In the genomic region with DNA sequence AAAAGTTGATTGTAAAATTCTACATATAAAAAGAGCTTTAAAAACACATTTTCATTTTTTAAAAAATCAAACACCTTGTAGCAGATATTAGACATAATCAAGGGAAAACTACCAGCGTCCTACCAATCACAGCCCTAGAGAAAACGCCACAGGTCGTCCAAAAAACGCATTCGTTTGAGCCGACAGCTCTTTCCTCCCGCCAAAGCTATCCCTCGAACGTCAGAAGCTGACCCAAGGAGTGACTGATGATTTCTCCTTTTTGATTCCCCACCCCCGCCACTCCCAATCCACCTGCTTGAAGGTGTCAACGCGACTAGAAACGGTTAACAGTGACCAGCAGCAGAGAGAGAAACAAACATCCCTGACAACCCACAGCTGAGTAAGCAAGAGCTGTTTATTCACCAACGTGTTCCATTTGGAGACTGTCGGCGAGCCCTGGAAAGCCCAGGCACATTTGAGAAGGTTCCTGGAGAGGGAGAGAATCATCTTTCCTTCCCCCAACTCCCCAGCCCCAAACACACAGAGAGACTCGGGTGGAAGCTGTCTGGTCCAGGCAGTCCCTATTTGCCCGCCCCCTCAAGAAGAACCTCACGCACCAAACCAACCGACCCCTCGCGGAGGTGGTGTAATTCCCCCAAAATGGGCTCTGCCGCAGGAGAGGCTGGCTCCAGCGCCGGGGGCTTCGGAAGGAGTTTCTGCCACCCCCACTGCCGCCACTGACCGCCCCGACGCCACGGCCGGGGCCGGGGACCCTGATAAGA, we compare ENCODE assay signal across 8 cellular contexts. TPM values are rescaled to one million over a fixed set of nuclear protein-coding genes. Genes with fewer than 3 reads are reported as not detected.
A peak's percentile ranks its signal among the peaks of the same experiment; 100 is the strongest.
DNase-seq lines count a peak whose midpoint lies in the region; ATAC-seq and TF ChIP-seq lines count a peak whose summit lies in the region.

No MANE protein-coding gene starts in this region.

- peak; percentile 9 for ATAC-seq in GM21825 (IDR thresholded peaks at IDR 0.05; ENCODE audit: unreplicated experiment)

- in situ Hi-C loops in G401 (cut with HindIII; ENCODE audit: low sequenced_read_pairs), result no loop called here

- peak overlapping the region; percentile 99 for H3K4me3 ChIP-seq in LNCaP clone FGC (ENCODE audit: low read depth, low read length)
- peak overlapping the region; percentile 94 for H3K4me3 ChIP-seq in choroid plexus epithelial cell (ENCODE audit: low read depth, low read length)

- H3K27ac ChIP-seq in layer of hippocampus (ENCODE audit: low read depth, low read length), result peak overlapping the region; percentile 87

- DNase-seq in G401 (ENCODE audit: low spot score) (peak; percentile 67), LNCaP clone FGC (ENCODE audit: low read depth) (peak; percentile 80), T-helper 1 cell (peak in 3 of 5 donors; percentile 22 to 33 (median 25)), choroid plexus epithelial cell (ENCODE audit: low read depth) (peak; percentile 55), epidermal melanocyte (ENCODE audit: insufficient read length, low spot score) (no peak)
- peak; percentile 29 to 39 for DNase-seq in stimulated activated CD4-positive, alpha-beta T cell treated with anti-CD3 and anti-CD28 coated beads, Interleukin-2, amount 100 ng/mL, for 24 hours

- no peak for TF ChIP-seq CTCF in LNCaP clone FGC (IDR thresholded peaks at IDR 0.05; ENCODE audit: control insufficient read depth, extremely low read depth, insufficient read depth)
- TF ChIP-seq CTCF in choroid plexus epithelial cell (conservative IDR thresholded peaks at IDR 0.05; ENCODE audit: low read depth, low read length), result no peak

- no peaks in the 10 kb centered on the region for H3K27me3 ChIP-seq in layer of hippocampus (ENCODE audit: control insufficient read depth, insufficient read depth, low read length)

RNA-seq across cellular contexts. Expression of gene CPEB3, which starts 0.6 kb away (rescaled TPM):
- total RNA-seq in G401 (2014; rRNA removed; shearing (Covaris generic)), result 1.1 and 2.0 TPM in 2 replicates

RNA-seq across cellular contexts. Expression of gene MARCHF5, which starts 0.7 kb away (rescaled TPM):
- 35.1 and 45.1 TPM in 2 replicates for total RNA-seq in G401 (2014; rRNA removed; shearing (Covaris generic))
